ENCODE assay signal across 8 cellular contexts in genomic region chr14:103333754-103334643, GRCh38. TPM values are rescaled to one million over a fixed set of nuclear protein-coding genes. Genes with fewer than 3 reads are reported as not detected.
DNase-seq lines count a peak whose midpoint lies in the region; ATAC-seq and TF ChIP-seq lines count a peak whose summit lies in the region.

TSS of gene EIF5 (plus strand) at chr14:103334237. CDS start at chr14:103335861, 1,624 bp downstream.

- DNase-seq in DMS153 (lab: John Stamatoyannopoulos, UW) (peak; percentile 86), OCI-M2 (lab: John Stamatoyannopoulos, UW; ENCODE audit: unreplicated experiment) (peak; percentile 88), activated T-cell treated with anti-CD3 and anti-CD28 coated beads for 4 hours (peak; percentile 99), epithelial cell of esophagus (ENCODE audit: low read depth) (peak; percentile 99), mucosa of descending colon (peak; percentile 99)
- DNase-seq in stimulated activated CD8-positive, alpha-beta memory T cell treated with anti-CD3 and anti-CD28 coated beads, Interleukin-4, amount 100 ng/mL, for 24 hours (ENCODE audit: low read depth), result peak; percentile 98

- H3K27ac Mint-ChIP-seq in IgD-negative memory B cell, result peak within 1 kb of the TSS; percentile 97 to 99 (median 98)

- H3K36me3 ChIP-seq in mucosa of descending colon (ENCODE audit: low read depth), result peaks cover 19% of the 10 kb centered on the region

- TF ChIP-seq CTCF in epithelial cell of esophagus (IDR thresholded peaks at IDR 0.05; ENCODE audit: insufficient read depth, low read depth, low read length, missing control alignments), result no peak
- TF ChIP-seq CTCF in mucosa of descending colon (IDR thresholded peaks at IDR 0.05), result no peak

- H3K9me3 ChIP-seq in mucosa of descending colon, result no peaks in the 10 kb centered on the region

- no peaks in the 10 kb centered on the region for H3K9me3 Mint-ChIP-seq in IgD-negative memory B cell

- intact Hi-C loops in mucosa of descending colon (cut with DNase I, micrococcal nuclease), result no loop called here

- H3K4me3 Mint-ChIP-seq in IgD-negative memory B cell, result peak within 1 kb of the TSS; percentile 93 to 97 (median 96)

- peaks cover 2% of the 10 kb centered on the region for H3K27me3 Mint-ChIP-seq in IgD-negative memory B cell

- H3K4me1 Mint-ChIP-seq in IgD-negative memory B cell, result peaks cover 14 to 24% (median 24%) of the 10 kb centered on the region in 3 donors

- peak within 1 kb of the TSS; percentile 86 for H3K4me3 ChIP-seq in epithelial cell of esophagus (ENCODE audit: low read length)
- H3K4me3 ChIP-seq in mucosa of descending colon, result peak within 1 kb of the TSS; percentile 97

- ATAC-seq in GM21529 (IDR thresholded peaks at IDR 0.05; ENCODE audit: unreplicated experiment) (peak; percentile 83), mucosa of descending colon (peak; percentile 92)

- no peaks in the 10 kb centered on the region for H3K36me3 Mint-ChIP-seq in IgD-negative memory B cell

- H3K4me1 ChIP-seq in mucosa of descending colon (ENCODE audit: low read depth), result peaks cover 19% of the 10 kb centered on the region

RNA-seq across cellular contexts. Expression of gene EIF5, which starts in this region (rescaled TPM):
- polyA plus RNA-seq in IgD-negative memory B cell, result 372 TPM
- total RNA-seq in mucosa of descending colon, result 100 to 1,000 TPM; 255 to 342 (median 314) TPM

Comparison
In these comparisons a context has a peak if more than half of its experiments do, and no peak if none do; other contexts are left out.
1. Peak in every context shown above with its lines: DNase-seq, ATAC-seq and H3K4me3 ChIP-seq.